11 cellular contexts compared by ENCODE assay signal in genomic region chr6:142874676-142875075, GRCh38.
A peak's percentile ranks its signal among the peaks of the same experiment; 100 is the strongest.
DNase-seq lines count a peak whose midpoint lies in the region; ATAC-seq and TF ChIP-seq lines count a peak whose summit lies in the region.
"Had no signal": no experiment of that assay in that cellular context is flagged by ENCODE, and none has a peak within 500 bp of the region (broad histone marks: within the 10 kb centered on the region; RNA-seq: fewer than 3 reads in every experiment).

No MANE protein-coding gene starts in this region.

- H3K9me3 ChIP-seq in smooth muscle cell (replicated peaks; ENCODE audit: low read depth), result no peaks in the 10 kb centered on the region

- peaks cover 17% of the 10 kb centered on the region for H4K20me1 ChIP-seq in smooth muscle cell (ENCODE audit: low read depth)

- CTCF ChIA-PET in activated CD8-positive, alpha-beta T cell treated with anti-CD3 and anti-CD28 coated beads for 36 hours (lab: Charles Lee), result interaction anchor here (0.6 to 2.5 kb wide), 3 partner anchors 20 to 158 kb away, joined by 3 to 9 read pairs (median 5); no protein-coding TSS in a partner anchor
- CTCF ChIA-PET in activated CD8-positive, alpha-beta T cell treated with anti-CD3 and anti-CD28 coated beads, Interleukin-2, amount 10 ng/mL, durations not matched to agents 7 days and 5 days (lab: Charles Lee), result interaction anchor here (1.1 to 1.2 kb wide), 4 partner anchors 9 to 182 kb away, joined by 3 to 5 read pairs (median 3); no protein-coding TSS in a partner anchor

- peak overlapping the region; percentile 43 for H3K27ac ChIP-seq in smooth muscle cell (ENCODE audit: low read depth)

- no peaks in the 10 kb centered on the region for H3K27me3 Mint-ChIP-seq in activated CD8-positive, alpha-beta T cell treated with anti-CD3 and anti-CD28 coated beads for 36 hours
- no peaks in the 10 kb centered on the region for H3K27me3 Mint-ChIP-seq in activated CD8-positive, alpha-beta T cell treated with anti-CD3 and anti-CD28 coated beads, Interleukin-2, amount 10 ng/mL, durations not matched to agents 7 days and 5 days (ENCODE audit: low read depth)
- H3K27me3 Mint-ChIP-seq in IgD-negative memory B cell, result no peaks in the 10 kb centered on the region
- no peaks in the 10 kb centered on the region for H3K27me3 Mint-ChIP-seq in central memory CD8-positive, alpha-beta T cell

- H2AFZ ChIP-seq in smooth muscle cell (ENCODE audit: low read depth), result no peak overlapping the region

- no peak overlapping the region for H3K9ac ChIP-seq in smooth muscle cell (ENCODE audit: low read depth)

- no peaks in the 10 kb centered on the region for H3K36me3 ChIP-seq in smooth muscle cell (ENCODE audit: low read depth)
- H3K36me3 ChIP-seq: ascending aorta had no signal

- H3K9me3 Mint-ChIP-seq in activated CD8-positive, alpha-beta T cell treated with anti-CD3 and anti-CD28 coated beads for 36 hours, result no peaks in the 10 kb centered on the region
- no peaks in the 10 kb centered on the region for H3K9me3 Mint-ChIP-seq in activated CD8-positive, alpha-beta T cell treated with anti-CD3 and anti-CD28 coated beads, Interleukin-2, amount 10 ng/mL, durations not matched to agents 7 days and 5 days (ENCODE audit: insufficient read depth)
- peaks cover 0 to 5% (median 4%) of the 10 kb centered on the region in 3 donors for H3K9me3 Mint-ChIP-seq in IgD-negative memory B cell
- no peaks in the 10 kb centered on the region for H3K9me3 Mint-ChIP-seq in central memory CD8-positive, alpha-beta T cell

- no peaks in the 10 kb centered on the region for H3K27me3 ChIP-seq in smooth muscle cell (ENCODE audit: low read depth)
- H3K27me3 ChIP-seq: ascending aorta had no signal

- H3F3A ChIP-seq in smooth muscle cell (ENCODE audit: low read depth), result no peaks in the 10 kb centered on the region

- peak overlapping the region; percentile 23 for H3K4me2 ChIP-seq in smooth muscle cell

- no peak for DNase-seq in activated CD8-positive, alpha-beta T cell treated with anti-CD3 and anti-CD28 coated beads for 36 hours
- no peak for DNase-seq in activated CD8-positive, alpha-beta T cell treated with anti-CD3 and anti-CD28 coated beads, Interleukin-2, amount 10 ng/mL, durations not matched to agents 7 days and 5 days
- DNase-seq in central memory CD8-positive, alpha-beta T cell (ENCODE audit: low spot score in 2 of 2), result no peak
- DNase-seq in smooth muscle cell (lab: John Stamatoyannopoulos, UW; ENCODE audit: unreplicated experiment) (no peak), NCI-H1105 (lab: John Stamatoyannopoulos, UW) (no peak)
- DNase-seq: NCI-H1417 had no signal

- 18% methylated on average over 1 of the region's 1 CpG for WGBS in smooth muscle cell (ENCODE audit: low lambda C conversion rate)

- no peak overlapping the region for H3K4me3 Mint-ChIP-seq in activated CD8-positive, alpha-beta T cell treated with anti-CD3 and anti-CD28 coated beads for 36 hours
- no peak overlapping the region for H3K4me3 Mint-ChIP-seq in activated CD8-positive, alpha-beta T cell treated with anti-CD3 and anti-CD28 coated beads, Interleukin-2, amount 10 ng/mL, durations not matched to agents 7 days and 5 days
- H3K4me3 Mint-ChIP-seq in IgD-negative memory B cell, result peak overlapping the region in 2 of 4 donors; percentile 34 to 41
- no peak overlapping the region for H3K4me3 Mint-ChIP-seq in central memory CD8-positive, alpha-beta T cell
- H3K4me3 Mint-ChIP-seq: mesothelial cell of epicardium had no signal

- TF ChIP-seq CTCF in activated CD8-positive, alpha-beta T cell treated with anti-CD3 and anti-CD28 coated beads for 36 hours (IDR thresholded peaks at IDR 0.05), result no peak
- TF ChIP-seq CTCF in smooth muscle cell (IDR thresholded peaks at IDR 0.05; ENCODE audit: borderline replicate concordance, insufficient read depth, poor library complexity, severe bottlenecking), result no peak

- peaks cover 4% of the 10 kb centered on the region for H3K4me1 ChIP-seq in smooth muscle cell (ENCODE audit: low read depth)

- H3K27ac Mint-ChIP-seq in activated CD8-positive, alpha-beta T cell treated with anti-CD3 and anti-CD28 coated beads for 36 hours, result peak overlapping the region; percentile 85
- no peak overlapping the region for H3K27ac Mint-ChIP-seq in activated CD8-positive, alpha-beta T cell treated with anti-CD3 and anti-CD28 coated beads, Interleukin-2, amount 10 ng/mL, durations not matched to agents 7 days and 5 days
- H3K27ac Mint-ChIP-seq in IgD-negative memory B cell, result peak overlapping the region; percentile 5 to 71 (median 15)
- H3K27ac Mint-ChIP-seq in central memory CD8-positive, alpha-beta T cell (ENCODE audit: low read depth), result peak overlapping the region; percentile 37
- H3K27ac Mint-ChIP-seq: mesothelial cell of epicardium had no signal

- peaks cover 90% of the 10 kb centered on the region for H3K4me1 Mint-ChIP-seq in activated CD8-positive, alpha-beta T cell treated with anti-CD3 and anti-CD28 coated beads for 36 hours (ENCODE audit: low read depth)
- H3K4me1 Mint-ChIP-seq in activated CD8-positive, alpha-beta T cell treated with anti-CD3 and anti-CD28 coated beads, Interleukin-2, amount 10 ng/mL, durations not matched to agents 7 days and 5 days (ENCODE audit: low read depth), result peaks cover 66% of the 10 kb centered on the region
- peaks cover 38 to 54% (median 50%) of the 10 kb centered on the region in 3 donors for H3K4me1 Mint-ChIP-seq in IgD-negative memory B cell
- peaks cover 92% of the 10 kb centered on the region for H3K4me1 Mint-ChIP-seq in central memory CD8-positive, alpha-beta T cell

- ATAC-seq in activated CD8-positive, alpha-beta T cell treated with anti-CD3 and anti-CD28 coated beads for 36 hours, result peak; percentile 47
- no peak for ATAC-seq in activated CD8-positive, alpha-beta T cell treated with anti-CD3 and anti-CD28 coated beads, Interleukin-2, amount 10 ng/mL, durations not matched to agents 7 days and 5 days
- no peak for ATAC-seq in central memory CD8-positive, alpha-beta T cell (replicated peaks; ENCODE audit: extremely low read depth, poor library complexity, severe bottlenecking)
- no peak for ATAC-seq in GM21786 (IDR thresholded peaks at IDR 0.05; ENCODE audit: unreplicated experiment)
- no peak for ATAC-seq in HG02798 (IDR thresholded peaks at IDR 0.05; ENCODE audit: poor library complexity, unreplicated experiment)

- intact Hi-C loops in activated CD8-positive, alpha-beta T cell treated with anti-CD3 and anti-CD28 coated beads for 36 hours (cut with micrococcal nuclease), result no loop called here

- POLR2A ChIA-PET in activated CD8-positive, alpha-beta T cell treated with anti-CD3 and anti-CD28 coated beads for 36 hours (lab: Charles Lee), result interaction anchor here (1.0 to 3.3 kb wide), 3 partner anchors 9 to 71 kb away, joined by 3 to 11 read pairs (median 3); partner anchors contain the start of gene HIVEP2
- POLR2A ChIA-PET in activated CD8-positive, alpha-beta T cell treated with anti-CD3 and anti-CD28 coated beads, Interleukin-2, amount 10 ng/mL, durations not matched to agents 7 days and 5 days (lab: Charles Lee), result interaction anchor here (1.8 kb wide), 1 partner anchor 9 kb away, joined by 4 read pairs; no protein-coding TSS in a partner anchor

- peaks cover 65% of the 10 kb centered on the region for H3K36me3 Mint-ChIP-seq in activated CD8-positive, alpha-beta T cell treated with anti-CD3 and anti-CD28 coated beads for 36 hours (ENCODE audit: low read depth)
- H3K36me3 Mint-ChIP-seq in activated CD8-positive, alpha-beta T cell treated with anti-CD3 and anti-CD28 coated beads, Interleukin-2, amount 10 ng/mL, durations not matched to agents 7 days and 5 days (ENCODE audit: low read depth), result peaks cover 37% of the 10 kb centered on the region
- peaks cover 13% of the 10 kb centered on the region for H3K36me3 Mint-ChIP-seq in IgD-negative memory B cell
- peaks cover 8% of the 10 kb centered on the region for H3K36me3 Mint-ChIP-seq in central memory CD8-positive, alpha-beta T cell (ENCODE audit: insufficient read depth)
- H3K36me3 Mint-ChIP-seq: mesothelial cell of epicardium had no signal

- H3K79me2 ChIP-seq in smooth muscle cell (ENCODE audit: low read depth), result peaks cover 37% of the 10 kb centered on the region

- H3K4me3 ChIP-seq in smooth muscle cell, result no peak overlapping the region
- H3K4me3 ChIP-seq: ascending aorta had no signal
